Comparison of ENCODE assay signal across 12 cellular contexts in genomic region chr4:120753854-120754253, GRCh38.
DNase-seq lines count a peak whose midpoint lies in the region; ATAC-seq and TF ChIP-seq lines count a peak whose summit lies in the region.
"Had no signal": no experiment of that assay in that cellular context is flagged by ENCODE, and none has a peak within 500 bp of the region (broad histone marks: within the 10 kb centered on the region; RNA-seq: fewer than 3 reads in every experiment).

No MANE protein-coding gene starts in this region.

- DNase-seq in COLO668 (lab: John Stamatoyannopoulos, UW; ENCODE audit: unreplicated experiment) (peak; percentile 68), LHCN-M2 (ENCODE audit: low read depth) (peak; percentile 45), NCI-H774 (lab: John Stamatoyannopoulos, UW) (peak; percentile 7), heart right ventricle (peak in 1 of 2 donors; percentile 28), HK-2 (ENCODE audit: unreplicated experiment) (no peak), hippocampal formation (lab: John Stamatoyannopoulos, UW) (no peak)
- DNase-seq: activated CD4-positive, alpha-beta T cell treated with anti-CD3 and anti-CD28 coated beads for 1 hour; NCI-H1436 treated with DMSO at 0.1 percent for 48 hours; PC-3 had no signal

- no peak overlapping the region for H3K4me3 ChIP-seq in heart right ventricle
- H3K4me3 ChIP-seq: prostate gland had no signal

- H3K27ac ChIP-seq in heart right ventricle = peak overlapping the region in 6 of 10 donors; percentile 1 to 59 (median 39)
- H3K27ac ChIP-seq: prostate gland had no signal

- WGBS in heart right ventricle, 2 donors = 31 to 45% methylated on average over 1 of the region's 1 CpG

- ATAC-seq in heart right ventricle (peak; percentile 74 to 98 (median 94)), HG02981 (IDR thresholded peaks at IDR 0.05; ENCODE audit: unreplicated experiment) (no peak), GM19467 (IDR thresholded peaks at IDR 0.05; ENCODE audit: unreplicated experiment) (no peak)
- ATAC-seq: PC-3 had no signal

- no peak for TF ChIP-seq CTCF in heart right ventricle (IDR thresholded peaks at IDR 0.05)

- intact Hi-C loops in heart right ventricle (cut with DNase I) = no loop called here

- peaks cover 0 to 23% (median 8%) of the 10 kb centered on the region in 11 donors for H3K9me3 ChIP-seq in heart right ventricle
- H3K9me3 ChIP-seq: prostate gland had no signal

- H3K4me1 ChIP-seq in heart right ventricle = peaks cover 0 to 10% (median 0%) of the 10 kb centered on the region in 9 donors
- H3K4me1 ChIP-seq: prostate gland had no signal

- H3K27me3 ChIP-seq in heart right ventricle = no peaks in the 10 kb centered on the region

- peaks cover 0 to 32% (median 0%) of the 10 kb centered on the region in 9 donors for H3K36me3 ChIP-seq in heart right ventricle
- H3K36me3 ChIP-seq: prostate gland had no signal

Comparison
In these comparisons a context has a peak if more than half of its experiments do, and no peak if none do; other contexts are left out.
1. DNase-seq: peak in COLO668 (single experiment), LHCN-M2 (single experiment) and NCI-H774 (single experiment); none in HK-2 (single experiment) and hippocampal formation (0 of 2).
2. ATAC-seq: peak in heart right ventricle (8 of 8); none in HG02981 (single experiment) and GM19467 (single experiment).